In the genomic region with DNA sequence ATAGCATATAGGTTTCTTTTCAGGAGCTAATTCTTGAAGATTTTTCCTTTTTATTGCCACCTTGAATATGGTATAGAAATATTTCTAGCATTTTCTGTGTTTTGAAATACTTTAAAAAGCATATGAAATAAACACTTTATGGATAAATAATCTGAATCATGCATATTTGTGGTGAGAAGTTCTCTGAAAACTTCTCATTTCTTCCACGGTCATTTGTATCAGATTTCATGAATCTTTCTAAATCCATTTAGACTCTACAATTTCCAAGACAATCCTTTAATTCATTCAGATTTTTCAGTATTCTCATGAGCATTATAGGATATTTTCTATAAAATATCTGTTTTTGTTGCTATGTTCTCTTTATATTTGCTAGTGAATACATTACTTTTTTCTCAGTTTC, we compare ENCODE assay signal across 25 cellular contexts. TPM values are rescaled to one million over a fixed set of nuclear protein-coding genes. Genes with fewer than 3 reads are reported as not detected.
"Had no signal": no experiment of that assay in that cellular context is flagged by ENCODE, and none has a peak within 500 bp of the region (broad histone marks: within the 10 kb centered on the region; RNA-seq: fewer than 3 reads in every experiment).

No MANE protein-coding gene starts in this region.

- H3K9me3 ChIP-seq: esophagus squamous epithelium, gastrocnemius medialis, left ventricle myocardium inferior, right atrium auricular region, stomach, testis had no signal

- ATAC-seq: activated CD8-positive, alpha-beta T cell treated with anti-CD3 and anti-CD28 coated beads, Interleukin-2, amount 10 ng/mL, durations not matched to agents 7 days and 5 days; activated naive CD8-positive, alpha-beta T cell treated with anti-CD3 and anti-CD28 coated beads, Interleukin-2, amount 50 U/mL, for 24 hours; activated T-cell treated with anti-CD3 and anti-CD28 coated beads, Interleukin-2, amount 50 U/mL, for 4 hours; gastrocnemius medialis; stimulated activated effector memory CD8-positive, alpha-beta T cell treated with anti-CD3 and anti-CD28 coated beads, Interleukin-12 subunit alpha, Interleukin-12 subunit beta, amount 100 ng/mL, for 72 hours had no signal

- H3K36me3 ChIP-seq: esophagus squamous epithelium, gastrocnemius medialis, left ventricle myocardium inferior, right atrium auricular region, stomach had no signal

- H3K4me3 ChIP-seq: esophagus squamous epithelium, gastrocnemius medialis, left ventricle myocardium inferior, right atrium auricular region, skin epidermis, stomach, testis had no signal

- DNase-seq: activated CD4-positive, alpha-beta T cell treated with anti-CD3 and anti-CD28 coated beads, Interleukin-2, amount 10 ng/mL, durations not matched to agents 7 days and 5 days; activated CD8-positive, alpha-beta T cell treated with anti-CD3 and anti-CD28 coated beads, Interleukin-2, amount 10 ng/mL, durations not matched to agents 7 days and 5 days; activated effector memory CD4-positive, alpha-beta T cell treated with Interleukin-2 at 50 U/mL for 16 hours; activated naive CD4-positive, alpha-beta T cell treated with anti-CD3 and anti-CD28 coated beads, Interleukin-2, amount 10 ng/mL, durations not matched to agents 7 days and 5 days; activated naive CD8-positive, alpha-beta T cell treated with anti-CD3 and anti-CD28 coated beads, Interleukin-2, amount 50 U/mL, for 24 hours; activated T-cell treated with anti-CD3 and anti-CD28 coated beads, Interleukin-2, amount 50 U/mL, for 4 hours; dermis blood vessel endothelial cell; effector memory CD4-positive, alpha-beta T cell; esophagus squamous epithelium; gastrocnemius medialis; head of caudate nucleus; kidney glomerular epithelial cell; left ventricle myocardium inferior; mammary epithelial cell; midbrain; occipital lobe; stimulated activated CD4-positive, alpha-beta T cell treated with anti-CD3 and anti-CD28 coated beads, Interleukin-15, amount 100 ng/mL, for 24 hours; stimulated activated CD4-positive, alpha-beta T cell treated with anti-CD3 and anti-CD28 coated beads, Interleukin-4, amount 100 ng/mL, for 24 hours; stomach; T-helper 1 cell; T-helper 9 cell; testis had no signal

- H3K4me1 ChIP-seq: esophagus squamous epithelium, gastrocnemius medialis, left ventricle myocardium inferior, right atrium auricular region, stomach, testis had no signal

- H3K27me3 ChIP-seq: esophagus squamous epithelium, gastrocnemius medialis, right atrium auricular region, stomach, testis had no signal

- H3K27ac ChIP-seq: esophagus squamous epithelium, gastrocnemius medialis, left ventricle myocardium inferior, right atrium auricular region, skin epidermis, stomach, testis had no signal

RNA-seq across cellular contexts. Expression of a gene that starts 57.3 kb away (rescaled TPM):
- total RNA-seq: activated CD8-positive, alpha-beta T cell treated with anti-CD3 and anti-CD28 coated beads, Interleukin-2, amount 10 ng/mL, durations not matched to agents 7 days and 5 days had no signal
